In genomic region chr15:57462391-57462790, GRCh38 we compare ENCODE assay signal across 12 cellular contexts.
DNase-seq lines count a peak whose midpoint lies in the region; FAIRE-seq and TF ChIP-seq lines count a peak whose summit lies in the region.
"Had no signal": no experiment of that assay in that cellular context is flagged by ENCODE, and none has a peak within 500 bp of the region (broad histone marks: within the 10 kb centered on the region; RNA-seq: fewer than 3 reads in every experiment).

No MANE protein-coding gene starts in this region.

- H3K4me3 ChIP-seq in choroid plexus epithelial cell (ENCODE audit: low read depth, low read length): no peak overlapping the region

- no peak for FAIRE-seq in D721Med (lab: Jason Lieb, UNC)

- DNase-seq in D721Med (ENCODE audit: insufficient read length, low spot score): no peak
- peak; percentile 38 for DNase-seq in choroid plexus epithelial cell (ENCODE audit: low read depth)
- DNase-seq in midbrain (lab: John Stamatoyannopoulos, UW): peak; percentile 14
- no peak for DNase-seq in NCI-H1417 (lab: John Stamatoyannopoulos, UW)
- DNase-seq in SW480 (ENCODE audit: low spot score): no peak
- DNase-seq in mucosa of gallbladder (ENCODE audit: low spot score): no peak
- no peak for DNase-seq in GF-D8 (lab: John Stamatoyannopoulos, UW)
- DNase-seq: activated CD8-positive, alpha-beta memory T cell treated with anti-CD3 and anti-CD28 coated beads, Interleukin-2, amount 50 U/mL, for 4 hours; brain microvascular endothelial cell; DMS53; MM.1S had no signal

- TF ChIP-seq CTCF in D721Med (IDR thresholded peaks at IDR 0.05; ENCODE audit: insufficient read depth, missing control alignments) (peak; percentile 30), LNCAP (IDR thresholded peaks at IDR 0.05) (0 out of 2 replicates have a peak, but pooled peaks have one; percentile 12), choroid plexus epithelial cell (conservative IDR thresholded peaks at IDR 0.05; ENCODE audit: low read depth, low read length) (peak; percentile 43)

Comparison
In these comparisons a context has a peak if more than half of its experiments do, and no peak if none do; other contexts are left out.
1. DNase-seq: peak in choroid plexus epithelial cell (single experiment) and midbrain (single experiment); none in D721Med (single experiment), NCI-H1417 (0 of 3), SW480 (single experiment), mucosa of gallbladder (single experiment) and GF-D8 (single experiment).
2. Peak in every context shown above with its lines, with median percentiles within 50 percentile points of each other: CTCF ChIP-seq.